Comparison of ENCODE assay signal across 20 cellular contexts in genomic region chr18:59567445-59567844, GRCh38.
A peak's percentile ranks its signal among the peaks of the same experiment; 100 is the strongest.
DNase-seq lines count a peak whose midpoint lies in the region; ATAC-seq and TF ChIP-seq lines count a peak whose summit lies in the region.
"Had no signal": no experiment of that assay in that cellular context is flagged by ENCODE, and none has a peak within 500 bp of the region (broad histone marks: within the 10 kb centered on the region; RNA-seq: fewer than 3 reads in every experiment).

No MANE protein-coding gene starts in this region.

- H2AFZ ChIP-seq in trophoblast cell (ENCODE audit: insufficient read depth, low read length, poor library complexity), result no peak overlapping the region

- no peak overlapping the region for H2BK5ac ChIP-seq in trophoblast cell (ENCODE audit: low read depth, low read length, poor library complexity)

- H3K9me3 Mint-ChIP-seq in endothelial cell (ENCODE audit: unreplicated experiment), result no peaks in the 10 kb centered on the region

- H3K36me3 ChIP-seq in left ventricle myocardium inferior (no peaks in the 10 kb centered on the region), right atrium auricular region (no peaks in the 10 kb centered on the region), right lobe of liver (no peaks in the 10 kb centered on the region), trophoblast cell (ENCODE audit: control insufficient read depth in 1 of 2, insufficient read depth in 2 of 2, low read length in 2 of 2) (no peaks in the 10 kb centered on the region)
- H3K36me3 ChIP-seq: SJSA1 had no signal

- ATAC-seq in right lobe of liver, result peak in 3 of 4 donors; percentile 10 to 57 (median 40)
- no peak for ATAC-seq in HG03095 (IDR thresholded peaks at IDR 0.05; ENCODE audit: unreplicated experiment)
- ATAC-seq: HCT116, PC-3 had no signal

- no peaks in the 10 kb centered on the region for H3K27me3 ChIP-seq in left ventricle myocardium inferior (ENCODE audit: low read depth)
- H3K27me3 ChIP-seq in right atrium auricular region, result no peaks in the 10 kb centered on the region
- H3K27me3 ChIP-seq in right lobe of liver, result no peaks in the 10 kb centered on the region
- H3K27me3 ChIP-seq in trophoblast cell (ENCODE audit: insufficient read depth, low read length), result no peaks in the 10 kb centered on the region
- H3K27me3 ChIP-seq: MG63, SJSA1 had no signal

- no peak for TF ChIP-seq POLR2A in right lobe of liver (IDR thresholded peaks at IDR 0.05)

- no peak for DNase-seq in left ventricle myocardium inferior
- no peak for DNase-seq in right atrium auricular region (ENCODE audit: low spot score)
- DNase-seq in endothelial cell (ENCODE audit: low spot score), result no peak
- no peak for DNase-seq in right lobe of liver
- DNase-seq in trophoblast cell, result no peak
- DNase-seq in HCEC 1CT, result no peak
- DNase-seq in stimulated activated CD4-positive, alpha-beta T cell treated with anti-CD3 and anti-CD28 coated beads, Interleukin-2, amount 100 ng/mL, for 24 hours, result no peak
- DNase-seq: DMS153; DND-41; KG1; MG63; NCI-H2029; NCI-H446; NCI-H524 treated with DMSO at 0.1 percent for 48 hours; NCI-H82; NK-92 treated with Interleukin-12 subunit alpha and Interleukin-12 subunit beta, amount 100 ng/mL, for 24 hours; PC-3 had no signal

- intact Hi-C loops in left ventricle myocardium inferior (cut with micrococcal nuclease), result no loop called here
- intact Hi-C loops in right lobe of liver (cut with DNase I), result no loop called here

- H2BK12ac ChIP-seq in trophoblast cell (ENCODE audit: low read length), result no peak overlapping the region

- H3K27ac Mint-ChIP-seq in endothelial cell (ENCODE audit: unreplicated experiment), result peak overlapping the region; percentile 54

- H3K14ac ChIP-seq in trophoblast cell (ENCODE audit: low read length), result no peak overlapping the region

- no peak overlapping the region for H4K8ac ChIP-seq in trophoblast cell (ENCODE audit: low read depth, low read length)

- H3K27me3 Mint-ChIP-seq in endothelial cell (ENCODE audit: unreplicated experiment), result no peaks in the 10 kb centered on the region

- no peaks in the 10 kb centered on the region for H3K4me1 ChIP-seq in left ventricle myocardium inferior
- H3K4me1 ChIP-seq in right atrium auricular region, result no peaks in the 10 kb centered on the region
- H3K4me1 ChIP-seq in right lobe of liver, result no peaks in the 10 kb centered on the region
- peaks cover 8% of the 10 kb centered on the region in 2 experiments for H3K4me1 ChIP-seq in trophoblast cell (ENCODE audit: control insufficient read depth in 1 of 2, insufficient read depth in 2 of 2, low read length in 2 of 2)
- H3K4me1 ChIP-seq: SJSA1 had no signal

- H3K18ac ChIP-seq in trophoblast cell (ENCODE audit: low read length), result no peak overlapping the region

- no peaks in the 10 kb centered on the region for H3K36me3 Mint-ChIP-seq in endothelial cell (ENCODE audit: low read depth, unreplicated experiment)

- 59% methylated on average over 6 of the region's 6 CpGs for WGBS in right lobe of liver (ENCODE audit: insufficient coverage, low coverage, low lambda C conversion rate, missing lambda C conversion rate)
- WGBS in trophoblast cell (ENCODE audit: extremely low coverage, insufficient coverage, insufficient read length), result no CpG with 5 or more reads among the region's 6 CpGs

- H3K79me2 ChIP-seq in trophoblast cell (ENCODE audit: control insufficient read depth, insufficient read depth, low read length, poor library complexity), result no peaks in the 10 kb centered on the region

- no peaks in the 10 kb centered on the region for H3K79me1 ChIP-seq in trophoblast cell (ENCODE audit: low read length)

- no peak overlapping the region for H3K23ac ChIP-seq in trophoblast cell (ENCODE audit: low read length)

- no peak overlapping the region for H2BK120ac ChIP-seq in trophoblast cell (ENCODE audit: insufficient read depth, low read length, poor library complexity)

- no peak for TF ChIP-seq CTCF in left ventricle myocardium inferior (IDR thresholded peaks at IDR 0.05; ENCODE audit: borderline replicate concordance)
- no peak for TF ChIP-seq CTCF in right atrium auricular region (IDR thresholded peaks at IDR 0.05)
- no peak for TF ChIP-seq CTCF in endothelial cell (IDR thresholded peaks at IDR 0.05; ENCODE audit: unreplicated experiment)
- TF ChIP-seq CTCF in right lobe of liver (IDR thresholded peaks at IDR 0.05), result no peak

- H3K4ac ChIP-seq in trophoblast cell (ENCODE audit: low read depth, low read length), result no peak overlapping the region

- H3K9ac ChIP-seq in trophoblast cell (ENCODE audit: low read length), result peak overlapping the region; percentile 43

- H2AK5ac ChIP-seq in trophoblast cell (ENCODE audit: low read length), result no peak overlapping the region

- no peak overlapping the region for H4K12ac ChIP-seq in trophoblast cell (ENCODE audit: low read depth, low read length)

- no peak overlapping the region for H4K91ac ChIP-seq in trophoblast cell (ENCODE audit: low read depth, low read length)

- H3K4me2 ChIP-seq in trophoblast cell (ENCODE audit: low read length), result no peak overlapping the region

- peaks cover 11% of the 10 kb centered on the region for H3K4me1 Mint-ChIP-seq in endothelial cell (ENCODE audit: unreplicated experiment)

- H3K27ac ChIP-seq in left ventricle myocardium inferior (replicated peaks) (peak overlapping the region; percentile 39), right atrium auricular region (no peak overlapping the region), right lobe of liver (no peak overlapping the region), trophoblast cell (ENCODE audit: low read depth, low read length) (no peak overlapping the region)
- H3K27ac ChIP-seq: SJSA1 had no signal

- no peak overlapping the region for H3K4me3 ChIP-seq in left ventricle myocardium inferior
- no peak overlapping the region for H3K4me3 ChIP-seq in right atrium auricular region
- no peak overlapping the region for H3K4me3 ChIP-seq in right lobe of liver
- no peak overlapping the region for H3K4me3 ChIP-seq in trophoblast cell (ENCODE audit: low read depth, low read length)
- H3K4me3 ChIP-seq: MG63, SJSA1 had no signal

- no peaks in the 10 kb centered on the region for H3K9me3 ChIP-seq in left ventricle myocardium inferior (replicated peaks)
- H3K9me3 ChIP-seq in right atrium auricular region, result no peaks in the 10 kb centered on the region
- H3K9me3 ChIP-seq in right lobe of liver, result no peaks in the 10 kb centered on the region
- no peaks in the 10 kb centered on the region for H3K9me3 ChIP-seq in trophoblast cell (ENCODE audit: insufficient read depth, low read depth, low read length)
- H3K9me3 ChIP-seq: MG63, SJSA1 had no signal

- no peak overlapping the region for H3K4me3 Mint-ChIP-seq in endothelial cell (ENCODE audit: unreplicated experiment)
